In the genomic region with DNA sequence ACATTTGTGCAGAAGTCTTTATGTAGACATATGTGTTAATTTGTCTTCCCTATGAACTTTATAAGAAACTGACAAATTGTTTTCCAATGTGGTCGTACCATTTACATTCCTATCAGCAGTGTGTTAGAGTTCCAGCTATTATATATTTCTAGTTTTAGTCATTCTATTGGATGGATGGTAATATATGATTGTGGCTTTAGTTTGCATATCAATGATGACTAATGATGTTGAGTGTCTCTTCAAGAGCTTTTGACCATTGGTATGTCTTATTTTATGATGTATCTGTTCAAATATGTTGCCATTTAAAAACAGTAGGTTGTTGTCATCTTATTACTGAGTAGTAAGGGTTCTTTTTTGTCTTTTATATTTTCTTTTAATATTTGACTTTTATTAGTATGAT, we compare ENCODE assay signal across 20 cellular contexts. TPM values are rescaled to one million over a fixed set of nuclear protein-coding genes. Genes with fewer than 3 reads are reported as not detected.
DNase-seq lines count a peak whose midpoint lies in the region; ATAC-seq, FAIRE-seq and TF ChIP-seq lines count a peak whose summit lies in the region.
"Had no signal": no experiment of that assay in that cellular context is flagged by ENCODE, and none has a peak within 500 bp of the region (broad histone marks: within the 10 kb centered on the region; RNA-seq: fewer than 3 reads in every experiment).

No MANE protein-coding gene starts in this region.

- ATAC-seq in HG03159 (IDR thresholded peaks at IDR 0.05; ENCODE audit: unreplicated experiment): no peak
- ATAC-seq in GM19023 (IDR thresholded peaks at IDR 0.05; ENCODE audit: unreplicated experiment): no peak
- ATAC-seq: HepG2, Right ventricle myocardium inferior had no signal

- FAIRE-seq in RCC 7860 (lab: Jason Lieb, UNC) (no peak), colon (lab: Jason Lieb, UNC) (peak; percentile 5)
- FAIRE-seq: GM12891, HepG2 had no signal

- H3K4me1 ChIP-seq in osteoblast (ENCODE audit: insufficient read depth, low read length): peaks cover 20% of the 10 kb centered on the region

- no peak for TF ChIP-seq CTCF in osteoblast (IDR thresholded peaks at IDR 0.05; ENCODE audit: extremely low read depth, low read depth, low read length)

- no peaks in the 10 kb centered on the region for H3K27me3 ChIP-seq in osteoblast (ENCODE audit: insufficient read depth, low read length)

- H3K4me2 ChIP-seq in osteoblast (ENCODE audit: insufficient read depth, low read length): no peak overlapping the region
- H3K4me2 ChIP-seq: KMS-11 had no signal

- no peak overlapping the region for H3K27ac ChIP-seq in osteoblast (ENCODE audit: low read depth, low read length)
- H3K27ac ChIP-seq: KMS-11 had no signal

- no peaks in the 10 kb centered on the region for H3K9me3 ChIP-seq in osteoblast (ENCODE audit: low read depth, low read length)
- H3K9me3 ChIP-seq: HAP-1 had no signal

- no peak overlapping the region for H3K4me3 ChIP-seq in osteoblast (ENCODE audit: insufficient read depth, low read length)
- H3K4me3 ChIP-seq: HAP-1 had no signal

- DNase-seq in GM03348 (ENCODE audit: low spot score) (peak; percentile 24), RCC 7860 (ENCODE audit: low spot score) (peak; percentile 21), osteoblast (ENCODE audit: insufficient read length, low spot score, missing footprints) (peak; percentile 88), iPS-NIHi7 (ENCODE audit: extremely low spot score) (no peak), T-helper 1 cell (no peak)
- DNase-seq: ACHN; Calu3; CD4-positive, alpha-beta memory T cell; DMS53; NCI-H1092 treated with DMSO at 0.1 percent for 48 hours; NCI-H2081 treated with DMSO at 0.1 percent for 48 hours; NCI-H524 had no signal

- H4K20me1 ChIP-seq in osteoblast (ENCODE audit: insufficient read depth, low read length): no peaks in the 10 kb centered on the region

- no peaks in the 10 kb centered on the region for H3K79me2 ChIP-seq in osteoblast (ENCODE audit: insufficient read depth, low read length)

- H3K36me3 ChIP-seq in osteoblast (ENCODE audit: insufficient read depth, low read length): no peaks in the 10 kb centered on the region
- H3K36me3 ChIP-seq: HAP-1 had no signal

- no peak overlapping the region for H2AFZ ChIP-seq in osteoblast (ENCODE audit: low read length)

RNA-seq across cellular contexts. Expression of a gene that starts 16.1 kb away (rescaled TPM):
- 10.9 and 15.3 TPM in 2 replicates for total RNA-seq in osteoblast

Comparison
In these comparisons a context has a peak if more than half of its experiments do, and no peak if none do; other contexts are left out.
1. DNase-seq: peak in GM03348 (single experiment), RCC 7860 (single experiment) and osteoblast (single experiment); none in iPS-NIHi7 (single experiment) and T-helper 1 cell (0 of 5).